ENCODE assay signal across 13 cellular contexts in genomic region chr3:104101736-104102135, GRCh38.
"Had no signal": no experiment of that assay in that cellular context is flagged by ENCODE, and none has a peak within 500 bp of the region (broad histone marks: within the 10 kb centered on the region; RNA-seq: fewer than 3 reads in every experiment).

No MANE protein-coding gene starts in this region.

- FAIRE-seq: TTC549 had no signal

- H3K4me3 ChIP-seq: cardiac muscle cell, dorsolateral prefrontal cortex, heart right ventricle, left ventricle myocardium inferior, prostate gland, right atrium auricular region, tibial artery had no signal

- H3K27ac ChIP-seq: cardiac muscle cell, dorsolateral prefrontal cortex, epithelial cell of prostate, heart right ventricle, left ventricle myocardium inferior, prostate gland, right atrium auricular region, tibial artery had no signal

- DNase-seq: activated CD4-positive, alpha-beta T cell treated with anti-CD3 and anti-CD28 coated beads, Interleukin-2, amount 50 U/mL, for 4 hours; activated gamma-delta T cell; dorsolateral prefrontal cortex; heart right ventricle; immature natural killer cell; left ventricle myocardium inferior; stimulated activated naive CD8-positive, alpha-beta T cell treated with anti-CD3 and anti-CD28 coated beads, Interleukin-15, Interleukin-2, amounts not matched to agents 100 U/mL and 50 U/mL, for 24 hours; tibial artery had no signal

- ATAC-seq: heart right ventricle; stimulated activated naive CD8-positive, alpha-beta T cell treated with anti-CD3 and anti-CD28 coated beads, Interleukin-15, Interleukin-2, amounts not matched to agents 100 U/mL and 50 U/mL, for 24 hours had no signal
